In genomic region chr9:131731237-131731995, GRCh38 we compare ENCODE assay signal across 8 cellular contexts. TPM values are rescaled to one million over a fixed set of nuclear protein-coding genes. Genes with fewer than 3 reads are reported as not detected.
DNase-seq lines count a peak whose midpoint lies in the region; ATAC-seq and TF ChIP-seq lines count a peak whose summit lies in the region.

No MANE protein-coding gene starts in this region.

- no peaks in the 10 kb centered on the region for H3K9me3 Mint-ChIP-seq in CD4-positive, CD25-positive, alpha-beta regulatory T cell

- peak overlapping the region; percentile 89 to 99 (median 95) for H3K27ac Mint-ChIP-seq in CD4-positive, CD25-positive, alpha-beta regulatory T cell

- H3K4me3 ChIP-seq in CD4-positive, CD25-positive, alpha-beta regulatory T cell (ENCODE audit: low read depth, low read length): peak overlapping the region; percentile 76
- H3K4me3 ChIP-seq in IMR-90 (ENCODE audit: insufficient read depth, low read depth, low read length) (no peak overlapping the region), breast epithelium (no peak overlapping the region)

- BruUV-seq in IMR-90 (replicated peaks; lab: Mats Ljungman, UMichigan): no TSS peak

- peak overlapping the region; percentile 51 for H2BK5ac ChIP-seq in IMR-90 (ENCODE audit: low read depth, low read length, poor library complexity, severe bottlenecking)

- POLR2A ChIA-PET in IMR-90 (lab: Charles Lee; ENCODE audit: unreplicated experiment): interaction anchor here (0.6 kb wide), 1 partner anchor 373 kb away, joined by 3 read pairs; no protein-coding TSS in a partner anchor

- H4K5ac ChIP-seq in IMR-90 (ENCODE audit: low read depth, low read length): peak overlapping the region; percentile 7; the same call in 1 of the 2 replicates

- dilution Hi-C loops in IMR-90 (cut with HindIII; ENCODE audit: low sequenced_read_pairs, unreplicated experiment): no loop called here

- H4K20me1 ChIP-seq in IMR-90 (ENCODE audit: insufficient read depth, low read length): peaks cover 91% of the 10 kb centered on the region

- peak overlapping the region; percentile 73 for H2BK120ac ChIP-seq in IMR-90 (ENCODE audit: low read depth, low read length)

- H3K14ac ChIP-seq in IMR-90 (replicated peaks; ENCODE audit: low read depth, low read length): peak overlapping the region; percentile 46; the same call in 1 of the 2 replicates

- H3K4me1 ChIP-seq in CD4-positive, CD25-positive, alpha-beta regulatory T cell (ENCODE audit: control insufficient read depth, insufficient read depth, low read length, poor library complexity, severe bottlenecking): peaks cover 96% of the 10 kb centered on the region
- H3K4me1 ChIP-seq in IMR-90 (ENCODE audit: control insufficient read depth, insufficient read depth, low read length) (peaks cover 43% of the 10 kb centered on the region), breast epithelium (peaks cover 0 to 22% of the 10 kb centered on the region in 2 donors)

- H2AK9ac ChIP-seq in IMR-90 (replicated peaks; ENCODE audit: low read depth, low read length, poor library complexity): peak overlapping the region; percentile 14

- H4K8ac ChIP-seq in IMR-90 (ENCODE audit: low read depth in 2 of 2, low read length in 2 of 2): peak overlapping the region; percentile 5 to 39; a peak in 1 of 4 replicates

- H3K27ac ChIP-seq in CD4-positive, CD25-positive, alpha-beta regulatory T cell (ENCODE audit: insufficient read depth, low read length, poor library complexity, severe bottlenecking): peak overlapping the region; percentile 89
- H3K27ac ChIP-seq in IMR-90 (ENCODE audit: insufficient read depth, low read length) (peak overlapping the region; percentile 36; the same call in 1 of the 2 replicates), breast epithelium (peak overlapping the region; percentile 23 to 50), caudate nucleus (ENCODE audit: low read depth, low read length) (no peak overlapping the region)

- no peak for TF ChIP-seq RAD21 in IMR-90 (IDR thresholded peaks at IDR 0.05; ENCODE audit: low read length)

- no peak overlapping the region for H3K56ac ChIP-seq in IMR-90 (ENCODE audit: extremely low read depth, insufficient read depth, low read length)

- peak overlapping the region; percentile 26; the same call in 1 of the 3 replicates for H2BK15ac ChIP-seq in IMR-90 (ENCODE audit: low read depth, low read length)

- H3K4me3 Mint-ChIP-seq in CD4-positive, CD25-positive, alpha-beta regulatory T cell: peak overlapping the region; percentile 80 to 88 (median 83)

- CTCF ChIA-PET in IMR-90 (lab: Yijun Ruan, JAX): interaction anchor here (0.5 to 1.3 kb wide), 5 partner anchors 9 to 71 kb away, joined by 3 to 5 read pairs (median 4); no protein-coding TSS in a partner anchor

- no peak for TF ChIP-seq CTCF in IMR-90 (conservative IDR thresholded peaks at IDR 0.05; ENCODE audit: low read depth, low read length)
- no peak for TF ChIP-seq CTCF in breast epithelium (IDR thresholded peaks at IDR 0.05)

- no peaks in the 10 kb centered on the region for H3K27me3 Mint-ChIP-seq in CD4-positive, CD25-positive, alpha-beta regulatory T cell

- H3K36me3 ChIP-seq in CD4-positive, CD25-positive, alpha-beta regulatory T cell (ENCODE audit: control insufficient read depth, insufficient read depth, low read length): no peaks in the 10 kb centered on the region
- no peaks in the 10 kb centered on the region for H3K36me3 ChIP-seq in IMR-90 (ENCODE audit: control insufficient read depth, insufficient read depth, low read length)
- no peaks in the 10 kb centered on the region for H3K36me3 ChIP-seq in breast epithelium

- peak overlapping the region; percentile 54; the same call in 1 of the 2 replicates for H4K91ac ChIP-seq in IMR-90 (ENCODE audit: insufficient read depth, low read depth, low read length)

- peak; percentile 41 to 42 for ATAC-seq in CD4-positive, CD25-positive, alpha-beta regulatory T cell (ENCODE audit: low read depth in 2 of 2)
- peak; percentile 8; the same call in 1 of the 2 replicates for ATAC-seq in IMR-90 (ENCODE audit: low read depth)
- ATAC-seq in GM21825 (IDR thresholded peaks at IDR 0.05; ENCODE audit: unreplicated experiment): no peak

- H3K9me3 ChIP-seq in CD4-positive, CD25-positive, alpha-beta regulatory T cell (ENCODE audit: control insufficient read depth in 2 of 2, low read length in 2 of 2): no peaks in the 10 kb centered on the region
- no peaks in the 10 kb centered on the region for H3K9me3 ChIP-seq in IMR-90 (ENCODE audit: control insufficient read depth, insufficient read depth, low read length)
- H3K9me3 ChIP-seq in breast epithelium: no peaks in the 10 kb centered on the region

- peak overlapping the region; percentile 31 for H3K18ac ChIP-seq in IMR-90 (ENCODE audit: low read depth, low read length)

- peak overlapping the region; percentile 11 for H3K4me2 ChIP-seq in IMR-90 (ENCODE audit: low read depth, low read length)

- intact Hi-C loops in IMR-90 (cut with micrococcal nuclease) (loop anchor here (5.0 kb wide), 2 partner anchors 54 to 74 kb away; no protein-coding TSS in a partner anchor), breast epithelium (cut with DNase I; ENCODE audit: low total_unique reads) (no loop called here)

- peak in 2 of 3 donors; percentile 66 to 88 for DNase-seq in CD4-positive, CD25-positive, alpha-beta regulatory T cell
- DNase-seq in IMR-90 (peak; percentile 58), breast epithelium (ENCODE audit: low spot score in 2 of 2) (no peak), myocyte (ENCODE audit: low read depth) (peak; percentile 93), caudate nucleus (lab: John Stamatoyannopoulos, UW) (no peak), NCI-H128 (lab: John Stamatoyannopoulos, UW; ENCODE audit: unreplicated experiment) (no peak), NCI-H774 (lab: John Stamatoyannopoulos, UW) (no peak)

- in situ Hi-C loops in IMR-90 (cut with MboI; ENCODE audit: low sequenced_read_pairs): no loop called here

- H3K4ac ChIP-seq in IMR-90 (ENCODE audit: low read depth, low read length): peak overlapping the region; percentile 78

- TF ChIP-seq POLR2A in IMR-90 (IDR thresholded peaks at IDR 0.05; ENCODE audit: low read depth, low read length) (no peak), breast epithelium (IDR thresholded peaks at IDR 0.05) (no peak)

- H2BK20ac ChIP-seq in IMR-90 (ENCODE audit: low read depth, low read length): peak overlapping the region; percentile 60

- 60% methylated on average over 7 of the region's 12 CpGs; no CpG with 5 or more reads in 1 of the 2 experiments for WGBS in IMR-90 (ENCODE audit: extremely low coverage in 2 of 2, insufficient read length in 1 of 2), 2 experiments

- no peaks in the 10 kb centered on the region for H3K27me3 ChIP-seq in CD4-positive, CD25-positive, alpha-beta regulatory T cell (ENCODE audit: control insufficient read depth, insufficient read depth, low read length)
- H3K27me3 ChIP-seq in IMR-90 (ENCODE audit: control insufficient read depth, insufficient read depth, low read length): no peaks in the 10 kb centered on the region
- no peaks in the 10 kb centered on the region for H3K27me3 ChIP-seq in breast epithelium

- no peak overlapping the region for H3K9ac ChIP-seq in IMR-90 (ENCODE audit: low read depth, low read length)

- peaks cover 37 to 99% (median 76%) of the 10 kb centered on the region in 4 donors for H3K4me1 Mint-ChIP-seq in CD4-positive, CD25-positive, alpha-beta regulatory T cell

- peaks cover 5% of the 10 kb centered on the region for H3K36me3 Mint-ChIP-seq in CD4-positive, CD25-positive, alpha-beta regulatory T cell

- peak overlapping the region; percentile 80; the same call in 1 of the 2 replicates for H2AK5ac ChIP-seq in IMR-90 (ENCODE audit: low read depth, low read length)

- peaks cover 32 to 91% of the 10 kb centered on the region in 2 experiments for H3K79me1 ChIP-seq in IMR-90 (ENCODE audit: low read depth in 1 of 2, low read length in 2 of 2)

- H3K9me1 ChIP-seq in IMR-90 (ENCODE audit: insufficient read depth, low read length): peaks cover 42% of the 10 kb centered on the region

- peak overlapping the region; percentile 3 for H2AFZ ChIP-seq in IMR-90 (replicated peaks; ENCODE audit: low read length, poor library complexity)

- peak overlapping the region; percentile 88; the same call in 1 of the 2 replicates for H3K23ac ChIP-seq in IMR-90 (ENCODE audit: low read depth, low read length)

TF ChIP-seq in IMR-90, 13 proteins besides CTCF, POLR2A, EP300 and RAD21:
- peak; percentile 63 for TF ChIP-seq BHLHE40 (IDR thresholded peaks at IDR 0.05; ENCODE audit: low read depth, low read length)
- peak; percentile 60; the same call in 1 of the 2 replicates for TF ChIP-seq FOS (IDR thresholded peaks at IDR 0.05; ENCODE audit: low read depth, low read length)
- TF ChIP-seq MXI1 (IDR thresholded peaks at IDR 0.05; ENCODE audit: borderline replicate concordance, low read depth, low read length): 0 out of 2 replicates have a peak, but pooled peaks have one; percentile 40
- TF ChIP-seq RFX5 (IDR thresholded peaks at IDR 0.05; ENCODE audit: low read depth, low read length): no peak
- TF ChIP-seq MAZ (IDR thresholded peaks at IDR 0.05; ENCODE audit: borderline replicate concordance, low read depth, low read length): no peak
- TF ChIP-seq NFE2L2 (IDR thresholded peaks at IDR 0.05; ENCODE audit: low read depth, low read length): no peak
- peak; percentile 26; the same call in 1 of the 2 replicates for TF ChIP-seq USF2 (IDR thresholded peaks at IDR 0.05; ENCODE audit: low read depth, low read length)

RNA-seq across cellular contexts. Expression of gene RAPGEF1, which starts 8.5 kb away (rescaled TPM):
- total RNA-seq in CD4-positive, CD25-positive, alpha-beta regulatory T cell: 159 TPM
- polyA plus RNA-seq in CD4-positive, CD25-positive, alpha-beta regulatory T cell: 1 to 10 TPM; 3.8 to 7.3 (median 4.6) TPM
- 13.1 and 13.3 TPM in 2 replicates for total RNA-seq in IMR-90 (2012; rRNA removed)
- 22.3 and 23.0 TPM in 2 replicates for polyA plus RNA-seq in IMR-90 (2012; rRNA removed)
- polyA plus RNA-seq in IMR-90 (2012; cell fraction: cytosol; rRNA removed): 14.6 and 21.5 TPM in 2 replicates
- 30.5 and 31.7 TPM in 2 replicates for polyA plus RNA-seq in IMR-90 (2012; cell fraction: nucleus; rRNA removed; ENCODE audit: low replicate concordance)
- 10 to 100 TPM; 35.3 to 38.0 (median 37.3) TPM for total RNA-seq in breast epithelium
- total RNA-seq in myocyte: 274 and 290 TPM in 2 replicates
- 225 TPM for polyA plus RNA-seq in myocyte (2012)

Comparison
In these comparisons a context has a peak if more than half of its experiments do, and no peak if none do; other contexts are left out.
1. DNase-seq: peak in CD4-positive, CD25-positive, alpha-beta regulatory T cell (2 of 3), IMR-90 (single experiment) and myocyte (single experiment); none in breast epithelium (0 of 2), caudate nucleus (0 of 61), NCI-H128 (single experiment) and NCI-H774 (single experiment).